Comparison of ENCODE assay signal across 23 cellular contexts in the genomic region with DNA sequence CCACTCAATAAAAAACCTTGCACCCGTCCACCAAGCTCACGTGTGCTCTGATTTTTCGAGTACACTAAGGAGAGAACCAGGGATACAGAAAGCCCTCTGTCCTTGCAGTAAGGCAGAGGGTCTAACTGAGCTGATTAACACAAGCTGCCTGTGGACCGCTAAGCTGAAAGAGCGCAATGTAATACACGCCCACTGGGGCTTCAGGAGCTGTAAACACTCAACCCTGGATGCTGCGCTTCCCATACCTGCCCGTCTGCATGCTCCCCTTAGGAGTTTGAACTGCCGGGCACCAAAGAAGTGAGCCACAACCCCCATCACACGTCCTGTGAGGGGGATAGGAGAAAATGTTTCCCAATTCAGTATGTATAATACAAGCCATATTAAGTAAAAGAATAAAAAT.
"Had no signal": no experiment of that assay in that cellular context is flagged by ENCODE, and none has a peak within 500 bp of the region (broad histone marks: within the 10 kb centered on the region; RNA-seq: fewer than 3 reads in every experiment).

No MANE protein-coding gene starts in this region.

- H3K27me3 ChIP-seq: body of pancreas, cardiac muscle cell, heart left ventricle, right atrium auricular region, testis, transverse colon had no signal

- H3K36me3 ChIP-seq: cardiac muscle cell, heart left ventricle, right atrium auricular region, transverse colon had no signal

- ATAC-seq: body of pancreas; esophagus mucosa; heart left ventricle; naive thymus-derived CD4-positive, alpha-beta T cell; stimulated activated naive CD8-positive, alpha-beta T cell treated with anti-CD3 and anti-CD28 coated beads, Interleukin-15, Interleukin-2, amounts not matched to agents 100 U/mL and 50 U/mL, for 24 hours had no signal

- DNase-seq: activated CD4-positive, alpha-beta T cell treated with anti-CD3 and anti-CD28 coated beads for 48 hours; activated CD4-positive, alpha-beta T cell treated with anti-CD3 and anti-CD28 coated beads, Interleukin-2, amount 50 U/mL, for 48 hours; activated CD8-positive, alpha-beta memory T cell treated with anti-CD3 and anti-CD28 coated beads for 24 hours; activated effector memory CD4-positive, alpha-beta T cell treated with Interleukin-2 at 50 U/mL for 16 hours; activated naive CD4-positive, alpha-beta T cell treated with Interleukin-2 at 50 U/mL for 16 hours; anterior cingulate cortex; body of pancreas; cerebellar nuclear complex; foreskin fibroblast; heart left ventricle; hypothalamus; midbrain; naive thymus-derived CD4-positive, alpha-beta T cell; occipital lobe; stimulated activated naive CD8-positive, alpha-beta T cell treated with anti-CD3 and anti-CD28 coated beads, Interleukin-15, Interleukin-2, amounts not matched to agents 100 U/mL and 50 U/mL, for 24 hours; T-helper 2 cell; testis; transverse colon had no signal

- H3K36me3 Mint-ChIP-seq: activated naive CD8-positive, alpha-beta T cell; naive thymus-derived CD4-positive, alpha-beta T cell had no signal

- H3K4me3 ChIP-seq: body of pancreas, cardiac muscle cell, coronary artery, heart left ventricle, right atrium auricular region, testis, transverse colon had no signal

- H3K27me3 Mint-ChIP-seq: activated naive CD8-positive, alpha-beta T cell; naive thymus-derived CD4-positive, alpha-beta T cell had no signal

- H3K4me1 ChIP-seq: heart left ventricle, testis had no signal

- H3K4me3 Mint-ChIP-seq: activated naive CD8-positive, alpha-beta T cell; naive thymus-derived CD4-positive, alpha-beta T cell had no signal

- H3K27ac Mint-ChIP-seq: activated naive CD8-positive, alpha-beta T cell; naive thymus-derived CD4-positive, alpha-beta T cell had no signal

- H3K27ac ChIP-seq: body of pancreas, cardiac muscle cell, coronary artery, heart left ventricle, right atrium auricular region, testis, transverse colon had no signal

- H3K9me3 ChIP-seq: body of pancreas, heart left ventricle, right atrium auricular region, testis, transverse colon had no signal
